In the genomic region with DNA sequence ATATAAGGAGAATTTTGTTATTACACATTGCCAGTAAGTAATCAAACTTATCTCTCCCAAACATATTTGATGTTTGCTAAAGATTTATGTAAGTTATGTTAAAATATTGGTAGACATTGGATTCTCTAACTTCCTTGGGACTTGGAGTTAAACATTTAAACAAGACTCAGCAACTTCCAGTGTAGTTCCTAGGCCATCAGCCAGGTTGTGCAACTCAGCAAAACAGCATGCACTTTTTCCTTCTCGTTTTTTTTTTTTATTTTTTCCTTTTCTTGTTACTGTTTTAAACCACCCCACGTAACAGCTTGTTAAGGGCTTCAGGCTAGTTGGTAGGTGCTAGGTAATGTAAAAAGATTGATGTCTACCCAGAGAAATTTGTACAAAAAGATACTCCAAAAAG, we compare ENCODE assay signal across 2 cellular contexts.
TF ChIP-seq lines count a peak whose summit lies in the region.

No MANE protein-coding gene starts in this region.

TF ChIP-seq in IMR-90, 13 proteins besides CTCF, POLR2A, EP300 and RAD21:
- TF ChIP-seq RCOR1 (IDR thresholded peaks at IDR 0.05; ENCODE audit: insufficient replicate concordance, low read length) = no peak
- TF ChIP-seq, protein P1, sequence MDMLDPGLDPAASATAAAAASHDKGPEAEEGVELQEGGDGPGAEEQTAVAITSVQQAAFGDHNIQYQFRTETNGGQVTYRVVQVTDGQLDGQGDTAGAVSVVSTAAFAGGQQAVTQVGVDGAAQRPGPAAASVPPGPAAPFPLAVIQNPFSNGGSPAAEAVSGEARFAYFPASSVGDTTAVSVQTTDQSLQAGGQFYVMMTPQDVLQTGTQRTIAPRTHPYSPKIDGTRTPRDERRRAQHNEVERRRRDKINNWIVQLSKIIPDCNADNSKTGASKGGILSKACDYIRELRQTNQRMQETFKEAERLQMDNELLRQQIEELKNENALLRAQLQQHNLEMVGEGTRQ (IDR thresholded peaks at IDR 0.05; ENCODE audit: low read depth, low read length) = no peak
- TF ChIP-seq MAFK (IDR thresholded peaks at IDR 0.05; ENCODE audit: low read depth, low read length) = peak; percentile 62
- TF ChIP-seq CEBPB (IDR thresholded peaks at IDR 0.05; ENCODE audit: low read depth, low read length) = peak; percentile 65
- no peak for TF ChIP-seq FOS (IDR thresholded peaks at IDR 0.05; ENCODE audit: low read depth, low read length)
- TF ChIP-seq MAZ (IDR thresholded peaks at IDR 0.05; ENCODE audit: borderline replicate concordance, low read depth, low read length) = no peak
- TF ChIP-seq BHLHE40 (IDR thresholded peaks at IDR 0.05; ENCODE audit: low read depth, low read length) = no peak

TF ChIP-seq in liver, 16 proteins besides CTCF, POLR2A, EP300 and RAD21:
- TF ChIP-seq JUND (IDR thresholded peaks at IDR 0.05) (no peak), HNF4G (IDR thresholded peaks at IDR 0.05) (no peak), SP1 (IDR thresholded peaks at IDR 0.05) (no peak), NR2F2 (IDR thresholded peaks at IDR 0.05) (no peak), YY1 (IDR thresholded peaks at IDR 0.05) (no peak), GABPA (IDR thresholded peaks at IDR 0.05 in 1 of 2, conservative IDR thresholded peaks at IDR 0.05 in 1 of 2) (no peak), EGR1 (IDR thresholded peaks at IDR 0.05; ENCODE audit: low read depth in 2 of 2) (no peak), FOXA2 (IDR thresholded peaks at IDR 0.05) (no peak), RXRA (IDR thresholded peaks at IDR 0.05) (no peak)
- TF ChIP-seq, protein P2, sequence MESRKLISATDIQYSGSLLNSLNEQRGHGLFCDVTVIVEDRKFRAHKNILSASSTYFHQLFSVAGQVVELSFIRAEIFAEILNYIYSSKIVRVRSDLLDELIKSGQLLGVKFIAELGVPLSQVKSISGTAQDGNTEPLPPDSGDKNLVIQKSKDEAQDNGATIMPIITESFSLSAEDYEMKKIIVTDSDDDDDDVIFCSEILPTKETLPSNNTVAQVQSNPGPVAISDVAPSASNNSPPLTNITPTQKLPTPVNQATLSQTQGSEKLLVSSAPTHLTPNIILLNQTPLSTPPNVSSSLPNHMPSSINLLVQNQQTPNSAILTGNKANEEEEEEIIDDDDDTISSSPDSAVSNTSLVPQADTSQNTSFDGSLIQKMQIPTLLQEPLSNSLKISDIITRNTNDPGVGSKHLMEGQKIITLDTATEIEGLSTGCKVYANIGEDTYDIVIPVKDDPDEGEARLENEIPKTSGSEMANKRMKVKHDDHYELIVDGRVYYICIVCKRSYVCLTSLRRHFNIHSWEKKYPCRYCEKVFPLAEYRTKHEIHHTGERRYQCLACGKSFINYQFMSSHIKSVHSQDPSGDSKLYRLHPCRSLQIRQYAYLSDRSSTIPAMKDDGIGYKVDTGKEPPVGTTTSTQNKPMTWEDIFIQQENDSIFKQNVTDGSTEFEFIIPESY (IDR thresholded peaks at IDR 0.05) = no peak
- TF ChIP-seq, protein P3, sequence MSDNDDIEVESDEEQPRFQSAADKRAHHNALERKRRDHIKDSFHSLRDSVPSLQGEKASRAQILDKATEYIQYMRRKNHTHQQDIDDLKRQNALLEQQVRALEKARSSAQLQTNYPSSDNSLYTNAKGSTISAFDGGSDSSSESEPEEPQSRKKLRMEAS (IDR thresholded peaks at IDR 0.05) = no peak
